In the genomic region with DNA sequence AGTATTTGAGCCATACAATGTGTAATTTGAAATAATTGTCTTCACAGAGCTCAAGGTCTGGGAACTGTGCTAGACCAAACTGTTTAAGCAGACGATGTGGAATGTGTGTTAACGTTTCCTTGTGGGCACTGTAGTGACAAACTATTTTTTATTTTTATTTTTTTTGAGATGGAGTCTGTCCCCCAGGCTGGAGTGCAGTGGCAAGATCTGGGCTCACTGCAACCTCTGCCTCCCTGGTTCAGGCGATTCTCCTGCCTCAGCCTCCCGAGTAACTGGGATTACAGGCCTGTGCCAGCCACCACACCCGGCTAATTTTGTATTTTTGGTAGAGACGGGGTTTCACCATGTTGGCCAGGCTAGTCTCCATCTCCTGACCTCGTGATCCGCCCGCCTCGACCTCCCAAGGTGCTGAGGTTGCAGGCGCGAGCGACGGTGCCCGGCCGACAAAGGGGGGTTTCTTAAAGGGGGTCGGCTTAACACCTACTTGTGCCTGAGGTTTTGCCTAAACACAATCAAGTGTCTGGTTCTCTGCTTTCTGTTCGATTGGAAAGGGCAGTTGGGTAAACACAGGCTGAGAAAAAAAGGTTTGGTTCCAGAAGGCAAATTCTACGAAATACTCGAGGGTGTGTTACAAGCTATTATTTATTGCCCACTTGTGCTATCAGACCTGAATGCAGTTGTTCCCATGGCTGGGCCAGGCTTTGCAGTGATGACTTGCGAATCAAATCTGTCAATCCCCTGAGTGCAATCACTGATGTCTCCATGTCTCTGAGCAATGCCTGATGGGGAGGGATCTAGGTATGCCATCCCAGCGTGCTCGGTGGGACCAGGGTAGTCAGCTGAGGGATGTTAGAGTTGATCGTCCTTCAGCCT, we compare ENCODE assay signal across 9 cellular contexts. TPM values are rescaled to one million over a fixed set of nuclear protein-coding genes. Genes with fewer than 3 reads are reported as not detected.
DNase-seq lines count a peak whose midpoint lies in the region; ATAC-seq and TF ChIP-seq lines count a peak whose summit lies in the region.
"Had no signal": no experiment of that assay in that cellular context is flagged by ENCODE, and none has a peak within 500 bp of the region (broad histone marks: within the 10 kb centered on the region; RNA-seq: fewer than 3 reads in every experiment).

No MANE protein-coding gene starts in this region.

- peak overlapping the region; percentile 87 for H3K4me3 Mint-ChIP-seq in activated CD4-positive, alpha-beta T cell treated with anti-CD3 and anti-CD28 coated beads for 36 hours

- no peak for TF ChIP-seq RAD21 in liver (IDR thresholded peaks at IDR 0.05)

- H3K27me3 Mint-ChIP-seq in activated CD4-positive, alpha-beta T cell treated with anti-CD3 and anti-CD28 coated beads for 36 hours, result no peaks in the 10 kb centered on the region

- POLR2A ChIA-PET in activated CD4-positive, alpha-beta T cell treated with anti-CD3 and anti-CD28 coated beads for 36 hours (lab: Charles Lee), result interaction anchor here (0.6 to 2.9 kb wide), 6 partner anchors 10 to 358 kb away, joined by 4 to 19 read pairs (median 4); a partner anchor contains a TSS

- no peak for TF ChIP-seq CTCF in liver (IDR thresholded peaks at IDR 0.05; ENCODE audit: low read depth, low read length, missing input control)

- H3K4me1 ChIP-seq in adipocyte (ENCODE audit: control insufficient read depth, insufficient read depth, low read length) (peaks cover 21% of the 10 kb centered on the region), liver (ENCODE audit: control insufficient read depth in 4 of 4, insufficient read depth in 4 of 4, low read length in 3 of 4) (peaks cover 3 to 23% (median 12%) of the 10 kb centered on the region in 4 donors), thymus (ENCODE audit: control insufficient read depth, insufficient read depth, low read length) (peaks cover 15% of the 10 kb centered on the region)

- no peaks in the 10 kb centered on the region for H3K9me3 Mint-ChIP-seq in activated CD4-positive, alpha-beta T cell treated with anti-CD3 and anti-CD28 coated beads for 36 hours (ENCODE audit: low read depth)

- DNase-seq in activated CD4-positive, alpha-beta T cell treated with anti-CD3 and anti-CD28 coated beads for 36 hours, result no peak
- no peak for DNase-seq in activated CD4-positive, alpha-beta T cell treated with anti-CD3 and anti-CD28 coated beads, Interleukin-2, amount 50 U/mL, for 4 hours
- no peak for DNase-seq in adipocyte (ENCODE audit: low read depth)
- DNase-seq in NCI-H510A (lab: John Stamatoyannopoulos, UW), result no peak
- no peak for DNase-seq in NCI-H226
- DNase-seq: MV-4-11 had no signal

- CTCF ChIA-PET in activated CD4-positive, alpha-beta T cell treated with anti-CD3 and anti-CD28 coated beads for 36 hours (lab: Charles Lee), result interaction anchor here (0.7 to 1.0 kb wide), 2 partner anchors 9 to 10 kb away, joined by 3 to 4 read pairs; a partner anchor contains a TSS

- 54% methylated on average over 24 of the region's 24 CpGs for WGBS in liver
- 56% methylated on average over 24 of the region's 24 CpGs for WGBS in thymus

- H3K27ac ChIP-seq in liver (ENCODE audit: low read depth in 1 of 2, low read length in 2 of 2) (peak overlapping the region in 1 of 2 donors; percentile 82), thymus (ENCODE audit: low read depth) (peak overlapping the region; percentile 92)

- ATAC-seq in activated CD4-positive, alpha-beta T cell treated with anti-CD3 and anti-CD28 coated beads for 36 hours, result no peak
- ATAC-seq in GM21390 (IDR thresholded peaks at IDR 0.05; ENCODE audit: unreplicated experiment), result no peak

- peak overlapping the region; percentile 94 for H3K9ac ChIP-seq in adipocyte (ENCODE audit: low read length)
- peak overlapping the region; percentile 17 to 79 for H3K9ac ChIP-seq in liver (ENCODE audit: low read depth in 1 of 2, low read length in 2 of 2)

- intact Hi-C loops in activated CD4-positive, alpha-beta T cell treated with anti-CD3 and anti-CD28 coated beads for 36 hours (cut with DNase I, micrococcal nuclease), result loop anchor here (2.0 to 5.0 kb wide), 3 partner anchors 183 to 817 kb away; a partner anchor contains a TSS

- H3K27me3 ChIP-seq in adipocyte (replicated peaks; ENCODE audit: control insufficient read depth, insufficient read depth, low read length), result no peaks in the 10 kb centered on the region
- H3K27me3 ChIP-seq in liver (ENCODE audit: control insufficient read depth in 4 of 4, insufficient read depth in 4 of 4, low read length in 3 of 4), result no peaks in the 10 kb centered on the region
- H3K27me3 ChIP-seq in thymus (ENCODE audit: control insufficient read depth, insufficient read depth), result no peaks in the 10 kb centered on the region

- peak overlapping the region; percentile 89 for H3K27ac Mint-ChIP-seq in activated CD4-positive, alpha-beta T cell treated with anti-CD3 and anti-CD28 coated beads for 36 hours

- H3K4me1 Mint-ChIP-seq in activated CD4-positive, alpha-beta T cell treated with anti-CD3 and anti-CD28 coated beads for 36 hours, result peaks cover 42% of the 10 kb centered on the region

- H3K9me3 ChIP-seq in adipocyte (ENCODE audit: control insufficient read depth, low read length), result no peaks in the 10 kb centered on the region
- no peaks in the 10 kb centered on the region for H3K9me3 ChIP-seq in liver (ENCODE audit: control insufficient read depth in 4 of 4, low read length in 3 of 4)
- H3K9me3 ChIP-seq in thymus (ENCODE audit: control insufficient read depth), result no peaks in the 10 kb centered on the region

- H3K4me3 ChIP-seq in adipocyte (ENCODE audit: low read length) (peak overlapping the region; percentile 96), liver (ENCODE audit: low read depth in 1 of 3, low read length in 3 of 3) (peak overlapping the region; percentile 84 to 93 (median 91)), thymus (ENCODE audit: low read length) (peak overlapping the region; percentile 80)

- peaks cover 59% of the 10 kb centered on the region for H3K36me3 Mint-ChIP-seq in activated CD4-positive, alpha-beta T cell treated with anti-CD3 and anti-CD28 coated beads for 36 hours (ENCODE audit: low read depth)

- H3K36me3 ChIP-seq in adipocyte (ENCODE audit: control insufficient read depth, insufficient read depth, low read length, severe bottlenecking) (peaks cover 49% of the 10 kb centered on the region), liver (ENCODE audit: control insufficient read depth in 4 of 4, insufficient read depth in 3 of 4, low read depth in 1 of 4, low read length in 3 of 4) (peaks cover 19 to 46% (median 41%) of the 10 kb centered on the region in 4 donors), thymus (ENCODE audit: control insufficient read depth, insufficient read depth) (peaks cover 48% of the 10 kb centered on the region)

TF ChIP-seq in liver, 16 proteins besides CTCF, POLR2A, EP300 and RAD21 (continues in another document):
- TF ChIP-seq, protein P1, sequence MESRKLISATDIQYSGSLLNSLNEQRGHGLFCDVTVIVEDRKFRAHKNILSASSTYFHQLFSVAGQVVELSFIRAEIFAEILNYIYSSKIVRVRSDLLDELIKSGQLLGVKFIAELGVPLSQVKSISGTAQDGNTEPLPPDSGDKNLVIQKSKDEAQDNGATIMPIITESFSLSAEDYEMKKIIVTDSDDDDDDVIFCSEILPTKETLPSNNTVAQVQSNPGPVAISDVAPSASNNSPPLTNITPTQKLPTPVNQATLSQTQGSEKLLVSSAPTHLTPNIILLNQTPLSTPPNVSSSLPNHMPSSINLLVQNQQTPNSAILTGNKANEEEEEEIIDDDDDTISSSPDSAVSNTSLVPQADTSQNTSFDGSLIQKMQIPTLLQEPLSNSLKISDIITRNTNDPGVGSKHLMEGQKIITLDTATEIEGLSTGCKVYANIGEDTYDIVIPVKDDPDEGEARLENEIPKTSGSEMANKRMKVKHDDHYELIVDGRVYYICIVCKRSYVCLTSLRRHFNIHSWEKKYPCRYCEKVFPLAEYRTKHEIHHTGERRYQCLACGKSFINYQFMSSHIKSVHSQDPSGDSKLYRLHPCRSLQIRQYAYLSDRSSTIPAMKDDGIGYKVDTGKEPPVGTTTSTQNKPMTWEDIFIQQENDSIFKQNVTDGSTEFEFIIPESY (IDR thresholded peaks at IDR 0.05), result no peak
- TF ChIP-seq YY1 (IDR thresholded peaks at IDR 0.05), result no peak
- no peak for TF ChIP-seq EGR1 (IDR thresholded peaks at IDR 0.05; ENCODE audit: low read depth in 2 of 2)
- TF ChIP-seq, protein P2, sequence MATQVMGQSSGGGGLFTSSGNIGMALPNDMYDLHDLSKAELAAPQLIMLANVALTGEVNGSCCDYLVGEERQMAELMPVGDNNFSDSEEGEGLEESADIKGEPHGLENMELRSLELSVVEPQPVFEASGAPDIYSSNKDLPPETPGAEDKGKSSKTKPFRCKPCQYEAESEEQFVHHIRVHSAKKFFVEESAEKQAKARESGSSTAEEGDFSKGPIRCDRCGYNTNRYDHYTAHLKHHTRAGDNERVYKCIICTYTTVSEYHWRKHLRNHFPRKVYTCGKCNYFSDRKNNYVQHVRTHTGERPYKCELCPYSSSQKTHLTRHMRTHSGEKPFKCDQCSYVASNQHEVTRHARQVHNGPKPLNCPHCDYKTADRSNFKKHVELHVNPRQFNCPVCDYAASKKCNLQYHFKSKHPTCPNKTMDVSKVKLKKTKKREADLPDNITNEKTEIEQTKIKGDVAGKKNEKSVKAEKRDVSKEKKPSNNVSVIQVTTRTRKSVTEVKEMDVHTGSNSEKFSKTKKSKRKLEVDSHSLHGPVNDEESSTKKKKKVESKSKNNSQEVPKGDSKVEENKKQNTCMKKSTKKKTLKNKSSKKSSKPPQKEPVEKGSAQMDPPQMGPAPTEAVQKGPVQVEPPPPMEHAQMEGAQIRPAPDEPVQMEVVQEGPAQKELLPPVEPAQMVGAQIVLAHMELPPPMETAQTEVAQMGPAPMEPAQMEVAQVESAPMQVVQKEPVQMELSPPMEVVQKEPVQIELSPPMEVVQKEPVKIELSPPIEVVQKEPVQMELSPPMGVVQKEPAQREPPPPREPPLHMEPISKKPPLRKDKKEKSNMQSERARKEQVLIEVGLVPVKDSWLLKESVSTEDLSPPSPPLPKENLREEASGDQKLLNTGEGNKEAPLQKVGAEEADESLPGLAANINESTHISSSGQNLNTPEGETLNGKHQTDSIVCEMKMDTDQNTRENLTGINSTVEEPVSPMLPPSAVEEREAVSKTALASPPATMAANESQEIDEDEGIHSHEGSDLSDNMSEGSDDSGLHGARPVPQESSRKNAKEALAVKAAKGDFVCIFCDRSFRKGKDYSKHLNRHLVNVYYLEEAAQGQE (IDR thresholded peaks at IDR 0.05), result no peak
- no peak for TF ChIP-seq RXRA (IDR thresholded peaks at IDR 0.05)
- TF ChIP-seq GABPA (IDR thresholded peaks at IDR 0.05 in 1 of 2, conservative IDR thresholded peaks at IDR 0.05 in 1 of 2), result no peak

RNA-seq across cellular contexts. Expression of a gene that starts 1.3 kb away (rescaled TPM):
- total RNA-seq in activated CD4-positive, alpha-beta T cell treated with anti-CD3 and anti-CD28 coated beads for 36 hours, result 100 to 1,000 TPM; 504 to 532 TPM
- total RNA-seq in liver, result 10 to 100 TPM; 51.7 to 63.7 TPM
- polyA plus RNA-seq in liver, result 10 to 100 TPM; 34.2 to 41.4 TPM
- 152 TPM for polyA plus RNA-seq in thymus

RNA-seq across cellular contexts. Expression of a gene that starts 10.3 kb away (rescaled TPM):
- total RNA-seq in activated CD4-positive, alpha-beta T cell treated with anti-CD3 and anti-CD28 coated beads for 36 hours, result 100 to 1,000 TPM in 1 of 2 experiments, 10 to 100 TPM in 1; 92.4 to 115 TPM
- total RNA-seq in liver, result 10 to 100 TPM; 34.3 to 68.6 TPM
- polyA plus RNA-seq in liver (10 to 100 TPM; 49.3 to 56.2 TPM), thymus (68.9 TPM)

RNA-seq across cellular contexts. Expression of a gene that starts 38.8 kb away (rescaled TPM):
- total RNA-seq in activated CD4-positive, alpha-beta T cell treated with anti-CD3 and anti-CD28 coated beads for 36 hours, result 1 to 10 TPM; 3.7 to 4.3 TPM
- 1 to 10 TPM; 2.3 to 3.2 TPM for total RNA-seq in liver
- polyA plus RNA-seq in liver (1 to 10 TPM; 2.6 to 4.0 TPM), thymus (9.9 TPM)

Comparison
In these comparisons a context has a peak if more than half of its experiments do, and no peak if none do; other contexts are left out.
1. RNA of a gene that starts 1.3 kb away (total RNA-seq): 504 to 532 TPM in activated CD4-positive, alpha-beta T cell treated with anti-CD3 and anti-CD28 coated beads for 36 hours; 51.7 to 63.7 TPM in liver; every median in the first group is over 4 times any median in the second.
2. Peak in every context shown above with its lines, with median percentiles within 50 percentile points of each other: H3K4me3 ChIP-seq.